ENCODE assay signal across 9 cellular contexts in genomic region chr2:237156131-237156856, GRCh38.
DNase-seq lines count a peak whose midpoint lies in the region; ATAC-seq, FAIRE-seq and TF ChIP-seq lines count a peak whose summit lies in the region.
"Had no signal": no experiment of that assay in that cellular context is flagged by ENCODE, and none has a peak within 500 bp of the region (broad histone marks: within the 10 kb centered on the region; RNA-seq: fewer than 3 reads in every experiment).

No MANE protein-coding gene starts in this region.

- H2BK5ac ChIP-seq in H1 (ENCODE audit: low read depth, low read length): no peak overlapping the region

- H4K91ac ChIP-seq in H1 (replicated peaks; ENCODE audit: insufficient read length, low read length): no peak overlapping the region

- H3K27ac ChIP-seq in ACC112 (ENCODE audit: low read depth, low read length) (peak overlapping the region; percentile 99), H1 (ENCODE audit: low read depth, low read length) (no peak overlapping the region), sigmoid colon (peak overlapping the region; percentile 39 to 75 (median 70))

- H3K36me3 ChIP-seq in ACC112 (ENCODE audit: insufficient read depth, low read length): no peaks in the 10 kb centered on the region
- no peaks in the 10 kb centered on the region for H3K36me3 ChIP-seq in H1 (ENCODE audit: control insufficient read depth in 2 of 4, insufficient read depth in 4 of 4, low read length in 3 of 4)
- no peaks in the 10 kb centered on the region for H3K36me3 ChIP-seq in sigmoid colon

- H2BK120ac ChIP-seq in H1 (replicated peaks; ENCODE audit: low read depth, low read length): no peak overlapping the region

- H3K79me1 ChIP-seq in H1 (ENCODE audit: low read depth, low read length): no peaks in the 10 kb centered on the region

- H3K79me2 ChIP-seq in ACC112 (ENCODE audit: control insufficient read depth, insufficient read depth, low read length, unreplicated experiment) (no peaks in the 10 kb centered on the region), H1 (ENCODE audit: control insufficient read depth in 1 of 2, insufficient read depth in 2 of 2, low read length in 2 of 2) (no peaks in the 10 kb centered on the region)

- in situ Hi-C loops in GM13977 (cut with MboI; ENCODE audit: low pct_unique_long_range_greater_than_20kb, low sequenced_read_pairs, unreplicated experiment): no loop called here

- H2AFZ ChIP-seq in ACC112 (ENCODE audit: low read length, unreplicated experiment) (no peak overlapping the region), H1 (ENCODE audit: low read length) (no peak overlapping the region)

- H3K27me3 ChIP-seq in ACC112 (ENCODE audit: insufficient read depth, low read length) (no peaks in the 10 kb centered on the region), H1 (replicated peaks in 1 of 4; ENCODE audit: control insufficient read depth in 3 of 4, extremely low read depth in 1 of 4, insufficient read depth in 3 of 4, low read length in 3 of 4) (no peaks in the 10 kb centered on the region), sigmoid colon (no peaks in the 10 kb centered on the region)

- peak overlapping the region; percentile 19; the same call in 1 of the 2 replicates for H2BK15ac ChIP-seq in H1 (ENCODE audit: low read length)

- no peak for TF ChIP-seq RAD21 in H1 (IDR thresholded peaks at IDR 0.05 in 1 of 2, conservative IDR thresholded peaks at IDR 0.05 in 1 of 2; ENCODE audit: low read depth in 2 of 2, low read length in 2 of 2)

- intact Hi-C loops in sigmoid colon (cut with DNase I): loop anchor here (10.0 kb wide), 1 partner anchor 419 kb away; no protein-coding TSS in a partner anchor

- CTCF ChIA-PET in H1 (lab: Charles Lee; ENCODE audit: partially characterized antibody) (interaction anchor here (0.6 to 2.7 kb wide), 11 partner anchors 9 to 356 kb away, joined by 3 to 15 read pairs (median 5); no protein-coding TSS in a partner anchor), HEK293T (lab: Yijun Ruan, JAX) (interaction anchor here (0.9 kb wide), 1 partner anchor 9 kb away, joined by 3 read pairs; no protein-coding TSS in a partner anchor)

- no peak overlapping the region for H3K4ac ChIP-seq in H1 (replicated peaks; ENCODE audit: insufficient read length, low read depth, low read length)

- H2AK5ac ChIP-seq in H1 (ENCODE audit: low read depth, low read length): no peak overlapping the region; the same call in 1 of the 2 replicates

- H3K23me2 ChIP-seq in H1 (ENCODE audit: low read depth, low read length): no peaks in the 10 kb centered on the region

- H2BK12ac ChIP-seq in H1 (ENCODE audit: low read depth, low read length): no peak overlapping the region

- no peak overlapping the region for H4K8ac ChIP-seq in H1 (ENCODE audit: extremely low read depth, insufficient read depth, low read length)

- POLR2A ChIA-PET in H1 (lab: Charles Lee; ENCODE audit: partially characterized antibody): interaction anchor here (0.9 kb wide), 1 partner anchor 106 kb away, joined by 3 read pairs; no protein-coding TSS in a partner anchor
- POLR2A ChIA-PET in HEK293T (lab: Yijun Ruan, JAX): no interaction called here

- no peak overlapping the region; the same call in 1 of the 2 replicates for H2BK20ac ChIP-seq in H1 (ENCODE audit: low read length)

- no peak for ATAC-seq in GM18873 (IDR thresholded peaks at IDR 0.05; ENCODE audit: low FRiP score, unreplicated experiment)

- peak overlapping the region; percentile 32 for H3K4me3 ChIP-seq in ACC112 (ENCODE audit: low read depth, low read length)
- H3K4me3 ChIP-seq in H1 (ENCODE audit: extremely low read depth in 1 of 4, insufficient read depth in 2 of 4, low read depth in 3 of 4, low read length in 4 of 4): no peak overlapping the region
- peak overlapping the region in 3 of 4 donors; percentile 7 to 19 (median 17) for H3K4me3 ChIP-seq in sigmoid colon

- no peak overlapping the region for H3K18ac ChIP-seq in H1 (ENCODE audit: extremely low read depth, low read length)

- TF ChIP-seq POLR2A in H1 (IDR thresholded peaks at IDR 0.05; ENCODE audit: control extremely low read depth in 1 of 2, low read depth in 2 of 2, low read length in 2 of 2) (no peak), sigmoid colon (IDR thresholded peaks at IDR 0.05) (no peak)

- TF ChIP-seq CTCF in H1 (IDR thresholded peaks at IDR 0.05; ENCODE audit: control extremely low read depth in 1 of 3, insufficient read depth in 1 of 3, low read depth in 1 of 3, low read length in 3 of 3) (no peak), sigmoid colon (IDR thresholded peaks at IDR 0.05) (no peak), GM13977 (IDR thresholded peaks at IDR 0.05; ENCODE audit: extremely low read depth, insufficient read depth, missing control alignments) (no peak)

- H3K4me1 ChIP-seq in ACC112 (ENCODE audit: control insufficient read depth, insufficient read depth, low read length, unreplicated experiment) (peaks cover 50% of the 10 kb centered on the region), H1 (replicated peaks in 1 of 4; ENCODE audit: control insufficient read depth in 3 of 4, insufficient read depth in 4 of 4, low read length in 3 of 4) (no peaks in the 10 kb centered on the region; a peak in 2 of 7 replicates), sigmoid colon (peaks cover 0 to 47% (median 25%) of the 10 kb centered on the region in 4 donors)

- FAIRE-seq in RCC 7860 (lab: Jason Lieb, UNC) (peak; percentile 67), H1 (lab: Jason Lieb, UNC) (no peak)
- FAIRE-seq: keratinocyte had no signal

- DNase-seq in RCC 7860 (ENCODE audit: low spot score) (peak; percentile 76), H1 (ENCODE audit: low read depth in 1 of 2, low spot score in 2 of 2) (no peak), sigmoid colon (peak; percentile 88), NCI-H146 (lab: John Stamatoyannopoulos, UW) (no peak), GM13977 (ENCODE audit: low spot score) (no peak), HEK293T (ENCODE audit: extremely low spot score) (no peak)

- H3K9me3 ChIP-seq in H1 (ENCODE audit: insufficient read depth in 2 of 2, low read depth in 1 of 2, low read length in 1 of 2): no peaks in the 10 kb centered on the region
- no peaks in the 10 kb centered on the region for H3K9me3 ChIP-seq in sigmoid colon

- H3K9ac ChIP-seq in H1 (replicated peaks in 1 of 4; ENCODE audit: extremely low read depth in 1 of 4, low read depth in 3 of 4, low read length in 3 of 4): no peak overlapping the region

- H3K14ac ChIP-seq in H1 (ENCODE audit: insufficient read length): no peak overlapping the region

- no peak overlapping the region for H3K56ac ChIP-seq in H1 (replicated peaks; ENCODE audit: insufficient read length, low read depth, low read length)

- no peak overlapping the region for H4K5ac ChIP-seq in H1 (ENCODE audit: insufficient read length, low read depth, low read length)

- no peak overlapping the region for H3K23ac ChIP-seq in H1 (ENCODE audit: insufficient read length)

- WGBS in H1 (ENCODE audit: extremely low coverage in 1 of 2, insufficient coverage in 1 of 2, insufficient read length in 1 of 2, insufficient replicate concordance in 2 of 2, low coverage in 1 of 2, low lambda C conversion rate in 2 of 2, missing lambda C conversion rate in 1 of 2), 2 experiments: 91% methylated on average over 27 of the region's 30 CpGs; no CpG with 5 or more reads in 1 of the 2 experiments
- 60% methylated on average over 30 of the region's 30 CpGs for WGBS in sigmoid colon, 2 donors

- no peaks in the 10 kb centered on the region for H4K20me1 ChIP-seq in H1 (replicated peaks in 1 of 2; ENCODE audit: control insufficient read depth in 1 of 2, insufficient read depth in 2 of 2, low read length in 2 of 2)

- no peak for TF ChIP-seq EP300 in H1 (IDR thresholded peaks at IDR 0.05; ENCODE audit: borderline replicate concordance in 1 of 2, low read depth in 2 of 2, low read length in 2 of 2)
- TF ChIP-seq EP300 in sigmoid colon (IDR thresholded peaks at IDR 0.05): peak in 3 of 4 donors; percentile 15 to 21 (median 19)

- H3K4me2 ChIP-seq in H1 (ENCODE audit: insufficient read depth in 1 of 2, low read depth in 2 of 2, low read length in 2 of 2): no peak overlapping the region

TF ChIP-seq in H1, 55 proteins besides CTCF, POLR2A, EP300 and RAD21:
- TF ChIP-seq SP1 (IDR thresholded peaks at IDR 0.05; ENCODE audit: low read depth, low read length): no peak
- no peak for TF ChIP-seq SIRT6 (IDR thresholded peaks at IDR 0.05; ENCODE audit: low read length)
- no peak for TF ChIP-seq KDM5A (IDR thresholded peaks at IDR 0.05; ENCODE audit: low read length)
- TF ChIP-seq PHF8 (conservative IDR thresholded peaks at IDR 0.05; ENCODE audit: low read depth, low read length): no peak
- no peak for TF ChIP-seq CHD1 (IDR thresholded peaks at IDR 0.05; ENCODE audit: low read depth, low read length)
- TF ChIP-seq E2F6 (IDR thresholded peaks at IDR 0.05): peak; percentile 53
- no peak for TF ChIP-seq TAF7 (optimal IDR thresholded peaks at IDR 0.05; ENCODE audit: borderline replicate concordance, low read depth, low read length)

TF ChIP-seq in HEK293T, 16 proteins besides CTCF, POLR2A, EP300 and RAD21:
- TF ChIP-seq BHLHE40 (IDR thresholded peaks at IDR 0.05; ENCODE audit: borderline replicate concordance) (no peak), ARNT (IDR thresholded peaks at IDR 0.05) (no peak), SP1 (IDR thresholded peaks at IDR 0.05) (no peak), FOXA1 (IDR thresholded peaks at IDR 0.05) (no peak), TARDBP (IDR thresholded peaks at IDR 0.05) (no peak), L3MBTL2 (conservative IDR thresholded peaks at IDR 0.05) (no peak), FOXK2 (IDR thresholded peaks at IDR 0.05) (no peak), PKNOX1 (IDR thresholded peaks at IDR 0.05) (no peak), ZNF384 (IDR thresholded peaks at IDR 0.05) (no peak), ELF4 (IDR thresholded peaks at IDR 0.05) (no peak), HDGF (IDR thresholded peaks at IDR 0.05; ENCODE audit: borderline replicate concordance) (no peak), NFRKB (IDR thresholded peaks at IDR 0.05) (no peak), LEF1 (IDR thresholded peaks at IDR 0.05; ENCODE audit: borderline replicate concordance) (no peak), SUZ12 (IDR thresholded peaks at IDR 0.05) (no peak), CTBP1 (IDR thresholded peaks at IDR 0.05; ENCODE audit: borderline replicate concordance) (no peak)

Comparison
In these comparisons a context has a peak if more than half of its experiments do, and no peak if none do; other contexts are left out.
1. H3K4me3 ChIP-seq: peak in ACC112 (single experiment) and sigmoid colon (3 of 4); none in H1 (0 of 4).
2. DNase-seq: peak in RCC 7860 (single experiment) and sigmoid colon (single experiment); none in H1 (0 of 2), NCI-H146 (single experiment), GM13977 (single experiment) and HEK293T (single experiment).